In the genomic region with DNA sequence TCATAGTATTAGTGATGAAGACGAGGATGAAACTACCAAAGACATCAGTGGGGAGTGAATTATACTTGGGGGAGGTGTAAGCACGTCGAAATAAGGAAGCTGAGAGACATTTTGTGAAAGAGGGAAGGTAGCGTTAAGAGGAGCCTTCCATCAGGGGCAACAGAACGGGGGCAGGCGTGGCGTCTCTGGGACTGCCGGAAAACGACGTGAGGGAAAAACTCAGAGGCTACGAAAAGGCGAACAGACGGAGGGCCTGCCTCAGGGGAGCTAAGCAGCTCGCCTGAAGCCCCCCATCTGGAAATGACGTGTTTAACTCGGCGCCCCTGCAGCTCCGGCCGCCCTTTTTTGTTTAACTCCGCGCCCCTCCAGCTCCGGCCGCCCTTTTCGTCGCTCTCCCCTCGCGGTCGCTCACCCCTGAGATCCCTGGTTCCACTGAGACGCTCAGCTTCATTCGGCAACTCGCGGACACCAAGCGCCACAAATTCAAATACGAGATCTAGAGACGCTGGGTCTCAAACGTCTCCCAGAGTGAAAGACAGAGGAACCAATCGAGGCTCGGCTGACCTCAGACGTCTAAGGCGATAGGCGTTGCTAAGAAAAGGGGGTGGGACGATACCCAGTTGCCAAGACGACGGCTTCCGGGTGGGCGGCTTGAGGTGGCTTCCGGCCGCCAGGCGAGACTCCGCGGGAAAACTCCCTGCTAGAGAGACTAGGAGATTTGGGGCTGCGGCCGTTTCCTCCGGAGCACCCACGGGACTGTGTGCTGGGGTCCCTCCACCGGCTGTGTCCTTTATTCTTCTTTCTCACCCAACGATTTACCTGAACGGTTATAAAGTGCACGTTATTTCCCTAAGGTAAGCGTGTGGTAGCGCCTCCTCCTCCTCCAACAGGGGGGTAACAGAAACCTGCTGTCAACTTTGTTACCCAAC, we compare ENCODE assay signal across 8 cellular contexts.
DNase-seq lines count a peak whose midpoint lies in the region; ATAC-seq and TF ChIP-seq lines count a peak whose summit lies in the region.

No MANE protein-coding gene starts in this region.

- 0 to 1% (median 1%) methylated on average over 61 of the region's 61 CpGs for WGBS in ovary, 3 donors

- H3K27me3 Mint-ChIP-seq in activated naive CD8-positive, alpha-beta T cell treated with anti-CD3 and anti-CD28 coated beads for 36 hours: peaks cover 4% of the 10 kb centered on the region

- peaks cover 8% of the 10 kb centered on the region for H3K36me3 Mint-ChIP-seq in activated naive CD8-positive, alpha-beta T cell treated with anti-CD3 and anti-CD28 coated beads for 36 hours

- TF ChIP-seq CTCF in GM12864 (IDR thresholded peaks at IDR 0.05; ENCODE audit: low read depth, low read length, missing control alignments): no peak
- no peak for TF ChIP-seq CTCF in ovary (IDR thresholded peaks at IDR 0.05)
- TF ChIP-seq CTCF in tibial artery (IDR thresholded peaks at IDR 0.05): peak; percentile 18 to 19

- H3K9me3 ChIP-seq in ovary: no peaks in the 10 kb centered on the region
- no peaks in the 10 kb centered on the region for H3K9me3 ChIP-seq in tibial artery

- DNase-seq in GM12864 (ENCODE audit: low read depth) (peak; percentile 98), NCI-H1105 (lab: John Stamatoyannopoulos, UW) (peak; percentile 88), SKM-1 (lab: John Stamatoyannopoulos, UW; ENCODE audit: unreplicated experiment) (peak; percentile 92), Right ventricle myocardium inferior (ENCODE audit: missing footprints) (peak; percentile 95), ovary (peak; percentile 96 to 99 (median 97)), tibial artery (peak; percentile 97 to 98)
- peak; percentile 93 for DNase-seq in activated naive CD8-positive, alpha-beta T cell treated with anti-CD3 and anti-CD28 coated beads for 36 hours

- peak overlapping the region; percentile 99 for H3K4me3 Mint-ChIP-seq in activated naive CD8-positive, alpha-beta T cell treated with anti-CD3 and anti-CD28 coated beads for 36 hours

- H3K4me3 ChIP-seq in GM12864 (ENCODE audit: low read depth, low read length) (peak overlapping the region; percentile 87), ovary (peak overlapping the region; percentile 89), tibial artery (peak overlapping the region; percentile 70 to 75)

- no peaks in the 10 kb centered on the region for H3K4me1 ChIP-seq in ovary (ENCODE audit: insufficient read depth)
- peaks cover 0 to 10% (median 7%) of the 10 kb centered on the region in 4 donors for H3K4me1 ChIP-seq in tibial artery

- ATAC-seq in HG02642 (IDR thresholded peaks at IDR 0.05; ENCODE audit: poor library complexity, unreplicated experiment) (peak; percentile 100), Right ventricle myocardium inferior (peak; percentile 100)

- intact Hi-C loops in Right ventricle myocardium inferior (cut with DNase I) (no loop called here), ovary (cut with DNase I) (no loop called here), tibial artery (cut with DNase I; ENCODE audit: low total_unique reads) (no loop called here)

- H3K27me3 ChIP-seq in ovary: no peaks in the 10 kb centered on the region
- H3K27me3 ChIP-seq in tibial artery: no peaks in the 10 kb centered on the region

- TF ChIP-seq EP300 in ovary (IDR thresholded peaks at IDR 0.05): no peak

- H3K27ac ChIP-seq in ovary (no peak overlapping the region), tibial artery (peak overlapping the region; percentile 50 to 63)

- H3K4me1 Mint-ChIP-seq in activated naive CD8-positive, alpha-beta T cell treated with anti-CD3 and anti-CD28 coated beads for 36 hours: peaks cover 5% of the 10 kb centered on the region

- H3K36me3 ChIP-seq in ovary (no peaks in the 10 kb centered on the region), tibial artery (no peaks in the 10 kb centered on the region)

- peak; percentile 14 for TF ChIP-seq POLR2A in ovary (IDR thresholded peaks at IDR 0.05)

- no peaks in the 10 kb centered on the region for H3K9me3 Mint-ChIP-seq in activated naive CD8-positive, alpha-beta T cell treated with anti-CD3 and anti-CD28 coated beads for 36 hours

- peak overlapping the region; percentile 98 for H3K27ac Mint-ChIP-seq in activated naive CD8-positive, alpha-beta T cell treated with anti-CD3 and anti-CD28 coated beads for 36 hours

Comparison
In these comparisons a context has a peak if more than half of its experiments do, and no peak if none do; other contexts are left out.
1. CTCF ChIP-seq: peak in tibial artery (2 of 2); none in GM12864 (single experiment) and ovary (0 of 3).
2. H3K27ac ChIP-seq: peak in tibial artery (2 of 2); none in ovary (0 of 2).
3. Peak in every context shown above with its lines, with median percentiles within 50 percentile points of each other: DNase-seq and H3K4me3 ChIP-seq.